18 cellular contexts compared by ENCODE assay signal in genomic region chr20:50301712-50302111, GRCh38.
"Had no signal": no experiment of that assay in that cellular context is flagged by ENCODE, and none has a peak within 500 bp of the region (broad histone marks: within the 10 kb centered on the region; RNA-seq: fewer than 3 reads in every experiment).

No MANE protein-coding gene starts in this region.

- ATAC-seq: left cardiac atrium had no signal

- H3K4me2 ChIP-seq: smooth muscle cell had no signal

- H3K36me3 Mint-ChIP-seq: naive B cell, type B pancreatic cell had no signal

- H3K27me3 ChIP-seq: colonic mucosa, esophagus squamous epithelium, right atrium auricular region, suprapubic skin, thyroid gland had no signal

- H3K36me3 ChIP-seq: colonic mucosa, esophagus squamous epithelium, left ventricle myocardium inferior, right atrium auricular region, suprapubic skin, thyroid gland had no signal

- H3K27me3 Mint-ChIP-seq: type B pancreatic cell had no signal

- H3K27ac ChIP-seq: colonic mucosa, suprapubic skin had no signal

- FAIRE-seq: kidney had no signal

- H3K4me3 Mint-ChIP-seq: naive B cell, nephron progenitor cell, type B pancreatic cell had no signal

- H3K27ac Mint-ChIP-seq: nephron progenitor cell, type B pancreatic cell had no signal

- H3K9me3 Mint-ChIP-seq: naive B cell, nephron progenitor cell, type B pancreatic cell had no signal

- DNase-seq: colonic mucosa; dermis blood vessel endothelial cell; esophagus squamous epithelium; foreskin fibroblast; kidney; left cardiac atrium; left ventricle myocardium inferior; mesendoderm; naive B cell; nephron progenitor cell; stimulated activated CD4-positive, alpha-beta T cell treated with anti-CD3 and anti-CD28 coated beads, Interleukin-2, amount 100 ng/mL, for 48 hours; stimulated activated naive CD4-positive, alpha-beta T cell treated with Interleukin-2 at 50 U/mL for 16 hours had no signal

- H3K4me3 ChIP-seq: colonic mucosa, esophagus squamous epithelium, left ventricle myocardium inferior, lung, right atrium auricular region, smooth muscle cell, suprapubic skin, thyroid gland had no signal

- H3K9me3 ChIP-seq: colonic mucosa, esophagus squamous epithelium, left ventricle myocardium inferior, right atrium auricular region, suprapubic skin, thyroid gland had no signal
